Comparison of ENCODE assay signal across 1 cellular context in the genomic region with DNA sequence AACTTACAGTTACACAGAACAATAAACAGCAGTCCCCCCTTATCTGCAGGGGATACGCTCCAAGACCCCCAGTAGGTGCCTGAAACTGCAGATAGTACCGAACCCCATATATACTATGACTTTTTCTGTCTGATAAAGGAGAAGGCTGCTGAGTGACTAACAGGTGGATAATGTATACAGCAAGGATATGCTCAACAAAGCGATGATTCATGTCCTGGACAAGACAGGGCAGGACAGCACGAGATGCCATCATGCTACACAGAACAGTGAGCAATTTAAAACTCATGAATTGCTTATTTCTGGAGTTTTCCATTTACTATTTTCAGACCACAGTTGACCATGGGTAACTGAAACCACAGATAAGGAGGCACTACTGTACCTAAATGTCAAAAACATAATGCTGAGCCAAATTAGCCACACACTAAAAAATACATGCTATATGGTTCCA.
TF ChIP-seq lines count a peak whose summit lies in the region.

No MANE protein-coding gene starts in this region.

TF ChIP-seq in GM23338, 12 proteins besides CTCF, POLR2A, EP300 and RAD21 (continued from another document):
- TF ChIP-seq, protein P1, sequence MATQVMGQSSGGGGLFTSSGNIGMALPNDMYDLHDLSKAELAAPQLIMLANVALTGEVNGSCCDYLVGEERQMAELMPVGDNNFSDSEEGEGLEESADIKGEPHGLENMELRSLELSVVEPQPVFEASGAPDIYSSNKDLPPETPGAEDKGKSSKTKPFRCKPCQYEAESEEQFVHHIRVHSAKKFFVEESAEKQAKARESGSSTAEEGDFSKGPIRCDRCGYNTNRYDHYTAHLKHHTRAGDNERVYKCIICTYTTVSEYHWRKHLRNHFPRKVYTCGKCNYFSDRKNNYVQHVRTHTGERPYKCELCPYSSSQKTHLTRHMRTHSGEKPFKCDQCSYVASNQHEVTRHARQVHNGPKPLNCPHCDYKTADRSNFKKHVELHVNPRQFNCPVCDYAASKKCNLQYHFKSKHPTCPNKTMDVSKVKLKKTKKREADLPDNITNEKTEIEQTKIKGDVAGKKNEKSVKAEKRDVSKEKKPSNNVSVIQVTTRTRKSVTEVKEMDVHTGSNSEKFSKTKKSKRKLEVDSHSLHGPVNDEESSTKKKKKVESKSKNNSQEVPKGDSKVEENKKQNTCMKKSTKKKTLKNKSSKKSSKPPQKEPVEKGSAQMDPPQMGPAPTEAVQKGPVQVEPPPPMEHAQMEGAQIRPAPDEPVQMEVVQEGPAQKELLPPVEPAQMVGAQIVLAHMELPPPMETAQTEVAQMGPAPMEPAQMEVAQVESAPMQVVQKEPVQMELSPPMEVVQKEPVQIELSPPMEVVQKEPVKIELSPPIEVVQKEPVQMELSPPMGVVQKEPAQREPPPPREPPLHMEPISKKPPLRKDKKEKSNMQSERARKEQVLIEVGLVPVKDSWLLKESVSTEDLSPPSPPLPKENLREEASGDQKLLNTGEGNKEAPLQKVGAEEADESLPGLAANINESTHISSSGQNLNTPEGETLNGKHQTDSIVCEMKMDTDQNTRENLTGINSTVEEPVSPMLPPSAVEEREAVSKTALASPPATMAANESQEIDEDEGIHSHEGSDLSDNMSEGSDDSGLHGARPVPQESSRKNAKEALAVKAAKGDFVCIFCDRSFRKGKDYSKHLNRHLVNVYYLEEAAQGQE (IDR thresholded peaks at IDR 0.05; ENCODE audit: unreplicated experiment): no peak
- TF ChIP-seq STAT1 (IDR thresholded peaks at IDR 0.05; ENCODE audit: unreplicated experiment): no peak
- no peak for TF ChIP-seq ZNF331 (CRISPR knock-in tag; IDR thresholded peaks at IDR 0.05; ENCODE audit: low read depth)
- TF ChIP-seq EZH2 (IDR thresholded peaks at IDR 0.05; ENCODE audit: low read depth, unreplicated experiment): no peak
- no peak for TF ChIP-seq JUNB (IDR thresholded peaks at IDR 0.05; ENCODE audit: unreplicated experiment)
- TF ChIP-seq NANOG (IDR thresholded peaks at IDR 0.05; ENCODE audit: borderline replicate concordance): no peak
- TF ChIP-seq, protein P2, sequence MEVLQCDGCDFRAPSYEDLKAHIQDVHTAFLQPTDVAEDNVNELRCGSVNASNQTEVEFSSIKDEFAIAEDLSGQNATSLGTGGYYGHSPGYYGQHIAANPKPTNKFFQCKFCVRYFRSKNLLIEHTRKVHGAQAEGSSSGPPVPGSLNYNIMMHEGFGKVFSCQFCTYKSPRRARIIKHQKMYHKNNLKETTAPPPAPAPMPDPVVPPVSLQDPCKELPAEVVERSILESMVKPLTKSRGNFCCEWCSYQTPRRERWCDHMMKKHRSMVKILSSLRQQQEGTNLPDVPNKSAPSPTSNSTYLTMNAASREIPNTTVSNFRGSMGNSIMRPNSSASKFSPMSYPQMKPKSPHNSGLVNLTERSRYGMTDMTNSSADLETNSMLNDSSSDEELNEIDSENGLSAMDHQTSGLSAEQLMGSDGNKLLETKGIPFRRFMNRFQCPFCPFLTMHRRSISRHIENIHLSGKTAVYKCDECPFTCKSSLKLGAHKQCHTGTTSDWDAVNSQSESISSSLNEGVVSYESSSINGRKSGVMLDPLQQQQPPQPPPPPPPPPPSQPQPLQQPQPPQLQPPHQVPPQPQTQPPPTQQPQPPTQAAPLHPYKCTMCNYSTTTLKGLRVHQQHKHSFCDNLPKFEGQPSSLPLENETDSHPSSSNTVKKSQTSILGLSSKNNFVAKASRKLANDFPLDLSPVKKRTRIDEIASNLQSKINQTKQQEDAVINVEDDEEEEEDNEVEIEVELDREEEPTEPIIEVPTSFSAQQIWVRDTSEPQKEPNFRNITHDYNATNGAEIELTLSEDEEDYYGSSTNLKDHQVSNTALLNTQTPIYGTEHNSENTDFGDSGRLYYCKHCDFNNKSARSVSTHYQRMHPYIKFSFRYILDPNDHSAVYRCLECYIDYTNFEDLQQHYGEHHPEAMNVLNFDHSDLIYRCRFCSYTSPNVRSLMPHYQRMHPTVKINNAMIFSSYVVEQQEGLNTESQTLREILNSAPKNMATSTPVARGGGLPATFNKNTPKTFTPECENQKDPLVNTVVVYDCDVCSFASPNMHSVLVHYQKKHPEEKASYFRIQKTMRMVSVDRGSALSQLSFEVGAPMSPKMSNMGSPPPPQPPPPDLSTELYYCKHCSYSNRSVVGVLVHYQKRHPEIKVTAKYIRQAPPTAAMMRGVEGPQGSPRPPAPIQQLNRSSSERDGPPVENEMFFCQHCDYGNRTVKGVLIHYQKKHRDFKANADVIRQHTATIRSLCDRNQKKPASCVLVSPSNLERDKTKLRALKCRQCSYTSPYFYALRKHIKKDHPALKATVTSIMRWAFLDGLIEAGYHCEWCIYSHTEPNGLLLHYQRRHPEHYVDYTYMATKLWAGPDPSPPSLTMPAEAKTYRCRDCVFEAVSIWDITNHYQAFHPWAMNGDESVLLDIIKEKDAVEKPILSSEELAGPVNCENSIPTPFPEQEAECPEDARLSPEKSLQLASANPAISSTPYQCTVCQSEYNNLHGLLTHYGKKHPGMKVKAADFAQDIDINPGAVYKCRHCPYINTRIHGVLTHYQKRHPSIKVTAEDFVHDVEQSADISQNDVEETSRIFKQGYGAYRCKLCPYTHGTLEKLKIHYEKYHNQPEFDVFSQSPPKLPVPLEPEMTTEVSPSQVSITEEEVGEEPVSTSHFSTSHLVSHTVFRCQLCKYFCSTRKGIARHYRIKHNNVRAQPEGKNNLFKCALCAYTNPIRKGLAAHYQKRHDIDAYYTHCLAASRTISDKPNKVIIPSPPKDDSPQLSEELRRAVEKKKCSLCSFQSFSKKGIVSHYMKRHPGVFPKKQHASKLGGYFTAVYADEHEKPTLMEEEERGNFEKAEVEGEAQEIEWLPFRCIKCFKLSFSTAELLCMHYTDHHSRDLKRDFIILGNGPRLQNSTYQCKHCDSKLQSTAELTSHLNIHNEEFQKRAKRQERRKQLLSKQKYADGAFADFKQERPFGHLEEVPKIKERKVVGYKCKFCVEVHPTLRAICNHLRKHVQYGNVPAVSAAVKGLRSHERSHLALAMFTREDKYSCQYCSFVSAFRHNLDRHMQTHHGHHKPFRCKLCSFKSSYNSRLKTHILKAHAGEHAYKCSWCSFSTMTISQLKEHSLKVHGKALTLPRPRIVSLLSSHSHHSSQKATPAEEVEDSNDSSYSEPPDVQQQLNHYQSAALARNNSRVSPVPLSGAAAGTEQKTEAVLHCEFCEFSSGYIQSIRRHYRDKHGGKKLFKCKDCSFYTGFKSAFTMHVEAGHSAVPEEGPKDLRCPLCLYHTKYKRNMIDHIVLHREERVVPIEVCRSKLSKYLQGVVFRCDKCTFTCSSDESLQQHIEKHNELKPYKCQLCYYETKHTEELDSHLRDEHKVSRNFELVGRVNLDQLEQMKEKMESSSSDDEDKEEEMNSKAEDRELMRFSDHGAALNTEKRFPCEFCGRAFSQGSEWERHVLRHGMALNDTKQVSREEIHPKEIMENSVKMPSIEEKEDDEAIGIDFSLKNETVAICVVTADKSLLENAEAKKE (CRISPR knock-in tag; IDR thresholded peaks at IDR 0.05): no peak
- no peak for TF ChIP-seq EZH2phosphoT487 (IDR thresholded peaks at IDR 0.05; ENCODE audit: unreplicated experiment)
- no peak for TF ChIP-seq CREB1 (CRISPR knock-in tag; IDR thresholded peaks at IDR 0.05; ENCODE audit: low read depth)
- no peak for TF ChIP-seq POLR2AphosphoS5 (IDR thresholded peaks at IDR 0.05; ENCODE audit: low read depth)
- TF ChIP-seq, protein P3, sequence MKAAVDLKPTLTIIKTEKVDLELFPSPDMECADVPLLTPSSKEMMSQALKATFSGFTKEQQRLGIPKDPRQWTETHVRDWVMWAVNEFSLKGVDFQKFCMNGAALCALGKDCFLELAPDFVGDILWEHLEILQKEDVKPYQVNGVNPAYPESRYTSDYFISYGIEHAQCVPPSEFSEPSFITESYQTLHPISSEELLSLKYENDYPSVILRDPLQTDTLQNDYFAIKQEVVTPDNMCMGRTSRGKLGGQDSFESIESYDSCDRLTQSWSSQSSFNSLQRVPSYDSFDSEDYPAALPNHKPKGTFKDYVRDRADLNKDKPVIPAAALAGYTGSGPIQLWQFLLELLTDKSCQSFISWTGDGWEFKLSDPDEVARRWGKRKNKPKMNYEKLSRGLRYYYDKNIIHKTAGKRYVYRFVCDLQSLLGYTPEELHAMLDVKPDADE (IDR thresholded peaks at IDR 0.05): no peak
